In the genomic region with DNA sequence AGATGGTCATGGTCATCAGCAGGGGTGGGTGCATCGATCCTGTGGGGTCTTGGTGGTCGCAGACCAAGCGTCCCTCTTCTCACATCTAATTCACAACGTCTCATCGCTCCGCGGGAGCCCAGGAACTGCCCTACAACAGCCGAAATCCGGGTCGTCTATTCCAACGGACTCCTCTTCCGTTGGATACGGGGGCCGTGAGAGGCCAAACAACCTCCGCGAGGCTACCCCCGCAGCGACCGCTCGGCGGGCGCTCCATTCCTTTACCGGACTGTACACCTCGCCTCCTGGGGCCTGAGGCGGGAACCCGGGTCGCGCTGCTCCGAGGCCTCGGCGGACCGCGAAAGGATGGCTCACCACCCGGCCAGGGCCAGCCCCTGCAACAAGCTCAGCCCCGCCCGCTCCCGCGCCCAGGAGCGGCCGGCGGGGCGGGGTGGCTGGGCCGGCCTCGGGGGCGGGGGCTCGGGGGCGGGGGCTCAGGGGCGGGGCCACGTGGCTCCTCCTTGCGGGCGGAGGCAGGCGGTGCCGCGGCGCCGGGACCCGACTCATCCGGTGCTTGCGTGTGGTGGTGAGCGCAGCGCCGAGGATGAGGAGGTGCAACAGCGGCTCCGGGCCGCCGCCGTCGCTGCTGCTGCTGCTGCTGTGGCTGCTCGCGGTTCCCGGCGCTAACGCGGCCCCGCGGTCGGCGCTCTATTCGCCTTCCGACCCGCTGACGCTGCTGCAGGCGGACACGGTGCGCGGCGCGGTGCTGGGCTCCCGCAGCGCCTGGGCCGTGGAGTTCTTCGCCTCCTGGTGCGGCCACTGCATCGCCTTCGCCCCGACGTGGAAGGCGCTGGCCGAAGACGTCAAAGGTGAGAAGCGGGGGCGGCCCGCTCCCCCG, we compare ENCODE assay signal across 8 cellular contexts. TPM values are rescaled to one million over a fixed set of nuclear protein-coding genes. Genes with fewer than 3 reads are reported as not detected.
DNase-seq lines count a peak whose midpoint lies in the region; ATAC-seq, FAIRE-seq and TF ChIP-seq lines count a peak whose summit lies in the region.

A gene with protein sequence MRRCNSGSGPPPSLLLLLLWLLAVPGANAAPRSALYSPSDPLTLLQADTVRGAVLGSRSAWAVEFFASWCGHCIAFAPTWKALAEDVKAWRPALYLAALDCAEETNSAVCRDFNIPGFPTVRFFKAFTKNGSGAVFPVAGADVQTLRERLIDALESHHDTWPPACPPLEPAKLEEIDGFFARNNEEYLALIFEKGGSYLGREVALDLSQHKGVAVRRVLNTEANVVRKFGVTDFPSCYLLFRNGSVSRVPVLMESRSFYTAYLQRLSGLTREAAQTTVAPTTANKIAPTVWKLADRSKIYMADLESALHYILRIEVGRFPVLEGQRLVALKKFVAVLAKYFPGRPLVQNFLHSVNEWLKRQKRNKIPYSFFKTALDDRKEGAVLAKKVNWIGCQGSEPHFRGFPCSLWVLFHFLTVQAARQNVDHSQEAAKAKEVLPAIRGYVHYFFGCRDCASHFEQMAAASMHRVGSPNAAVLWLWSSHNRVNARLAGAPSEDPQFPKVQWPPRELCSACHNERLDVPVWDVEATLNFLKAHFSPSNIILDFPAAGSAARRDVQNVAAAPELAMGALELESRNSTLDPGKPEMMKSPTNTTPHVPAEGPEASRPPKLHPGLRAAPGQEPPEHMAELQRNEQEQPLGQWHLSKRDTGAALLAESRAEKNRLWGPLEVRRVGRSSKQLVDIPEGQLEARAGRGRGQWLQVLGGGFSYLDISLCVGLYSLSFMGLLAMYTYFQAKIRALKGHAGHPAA (plus strand): TSS at position 545 of the 877 bp plus-strand sequence. CDS start 39 bp downstream, at position 584.

- H3K4me2 ChIP-seq in H1 (ENCODE audit: insufficient read depth in 1 of 2, low read depth in 2 of 2, low read length in 2 of 2) (peak within 1 kb of the TSS; percentile 80 to 95), mesendoderm (ENCODE audit: low read length) (peak within 1 kb of the TSS; percentile 55)

- H2AK5ac ChIP-seq in H1 (ENCODE audit: low read depth, low read length) (no peak within 1 kb of the TSS), mesendoderm (ENCODE audit: low read length) (no peak within 1 kb of the TSS)

- peak within 1 kb of the TSS; percentile 85 to 97 (median 96) for H3K4me3 ChIP-seq in H1 (ENCODE audit: extremely low read depth in 1 of 4, insufficient read depth in 2 of 4, low read depth in 3 of 4, low read length in 4 of 4)
- peak within 1 kb of the TSS; percentile 87 for H3K4me3 ChIP-seq in mesendoderm (ENCODE audit: low read length)

- H3K79me1 ChIP-seq in H1 (ENCODE audit: low read depth, low read length) (peaks cover 12% of the 10 kb centered on the region), mesendoderm (ENCODE audit: low read length) (peaks cover 14% of the 10 kb centered on the region)

- H2BK120ac ChIP-seq in H1 (replicated peaks; ENCODE audit: low read depth, low read length) (no peak within 1 kb of the TSS), mesendoderm (ENCODE audit: low read depth, low read length) (no peak within 1 kb of the TSS)

- H3K23me2 ChIP-seq in H1 (ENCODE audit: low read depth, low read length), result peaks cover 8% of the 10 kb centered on the region

- no peak within 1 kb of the TSS for H2BK12ac ChIP-seq in H1 (ENCODE audit: low read depth, low read length)

- no peak within 1 kb of the TSS; the same call in 1 of the 2 replicates for H2BK15ac ChIP-seq in H1 (ENCODE audit: low read length)
- H2BK15ac ChIP-seq in mesendoderm (replicated peaks; ENCODE audit: low read depth), result no peak within 1 kb of the TSS

- H2BK5ac ChIP-seq in H1 (ENCODE audit: low read depth, low read length) (peak within 1 kb of the TSS; percentile 40; the same call in 1 of the 2 replicates), mesendoderm (ENCODE audit: low read length) (no peak within 1 kb of the TSS)

- peak within 1 kb of the TSS; percentile 95 for H2AFZ ChIP-seq in H1 (ENCODE audit: low read length)

- TF ChIP-seq RAD21 in H1 (IDR thresholded peaks at IDR 0.05 in 1 of 2, conservative IDR thresholded peaks at IDR 0.05 in 1 of 2; ENCODE audit: low read depth in 2 of 2, low read length in 2 of 2), result peak in 1 of 2 experiments; percentile 2; a peak in 1 of 4 replicates

- H3K27me3 Mint-ChIP-seq in activated CD8-positive, alpha-beta memory T cell treated with anti-CD3 and anti-CD28 coated beads, Interleukin-2, amount 10 ng/mL, durations not matched to agents 7 days and 5 days, result no peaks in the 10 kb centered on the region

- no peak within 1 kb of the TSS for H4K91ac ChIP-seq in H1 (replicated peaks; ENCODE audit: insufficient read length, low read length)

- H3K36me3 Mint-ChIP-seq in activated CD8-positive, alpha-beta memory T cell treated with anti-CD3 and anti-CD28 coated beads, Interleukin-2, amount 10 ng/mL, durations not matched to agents 7 days and 5 days, result no peaks in the 10 kb centered on the region

- H4K8ac ChIP-seq in H1 (ENCODE audit: extremely low read depth, insufficient read depth, low read length), result peak within 1 kb of the TSS; percentile 83; the same call in 1 of the 2 replicates
- peak within 1 kb of the TSS; percentile 77 for H4K8ac ChIP-seq in mesendoderm (ENCODE audit: low read depth, low read length)

- POLR2A ChIA-PET in H1 (lab: Charles Lee; ENCODE audit: partially characterized antibody), result interaction anchor here (0.6 to 4.2 kb wide), 5 partner anchors 9 to 25 kb away, joined by 3 to 36 read pairs (median 3); no protein-coding TSS in a partner anchor

- ATAC-seq in GM19468 (IDR thresholded peaks at IDR 0.05; ENCODE audit: extremely low read depth, unreplicated experiment), result peak; percentile 91
- ATAC-seq in activated CD8-positive, alpha-beta memory T cell treated with anti-CD3 and anti-CD28 coated beads, Interleukin-2, amount 10 ng/mL, durations not matched to agents 7 days and 5 days, result peak; percentile 94

- H3K18ac ChIP-seq in H1 (ENCODE audit: extremely low read depth, low read length), result peak within 1 kb of the TSS; percentile 78
- peak within 1 kb of the TSS; percentile 95 for H3K18ac ChIP-seq in mesendoderm (ENCODE audit: low read length)

- peak within 1 kb of the TSS; percentile 64 for H3K56ac ChIP-seq in H1 (replicated peaks; ENCODE audit: insufficient read length, low read depth, low read length)
- peak within 1 kb of the TSS; percentile 95 for H3K56ac ChIP-seq in mesendoderm (ENCODE audit: low read length)

- H3K27ac Mint-ChIP-seq in activated CD8-positive, alpha-beta memory T cell treated with anti-CD3 and anti-CD28 coated beads, Interleukin-2, amount 10 ng/mL, durations not matched to agents 7 days and 5 days, result peak within 1 kb of the TSS; percentile 89

- peak; percentile 96 for DNase-seq in COLO829 (ENCODE audit: low spot score)
- peak; percentile 53 for DNase-seq in HS-5 (ENCODE audit: low read depth)
- DNase-seq in NOMO-1 treated with dmso at 0.1 percent for 144 hours (lab: John Stamatoyannopoulos, UW; ENCODE audit: unreplicated experiment), result peak; percentile 86
- DNase-seq in activated CD8-positive, alpha-beta memory T cell treated with anti-CD3 and anti-CD28 coated beads, Interleukin-2, amount 10 ng/mL, durations not matched to agents 7 days and 5 days, result peak; percentile 92
- DNase-seq in H1 (ENCODE audit: low read depth in 1 of 2, low spot score in 2 of 2), result peak; percentile 34 to 86
- peak; percentile 87 for DNase-seq in mesendoderm
- DNase-seq in stimulated activated CD8-positive, alpha-beta memory T cell treated with anti-CD3 and anti-CD28 coated beads, Interleukin-15, amount 100 ng/mL, for 1 hour (ENCODE audit: low read depth), result peak; percentile 66

- peak; percentile 61 to 80 for TF ChIP-seq POLR2A in H1 (IDR thresholded peaks at IDR 0.05; ENCODE audit: control extremely low read depth in 1 of 2, low read depth in 2 of 2, low read length in 2 of 2)

- no peak for FAIRE-seq in H1 (lab: Jason Lieb, UNC)

- H3K23ac ChIP-seq in H1 (ENCODE audit: insufficient read length) (no peak within 1 kb of the TSS), mesendoderm (ENCODE audit: low read length) (no peak within 1 kb of the TSS)

- H3K14ac ChIP-seq in H1 (ENCODE audit: insufficient read length), result no peak within 1 kb of the TSS

- no peak within 1 kb of the TSS for H4K5ac ChIP-seq in H1 (ENCODE audit: insufficient read length, low read depth, low read length)
- no peak within 1 kb of the TSS for H4K5ac ChIP-seq in mesendoderm (ENCODE audit: low read length)

- no peaks in the 10 kb centered on the region for H3K9me3 ChIP-seq in H1 (ENCODE audit: insufficient read depth in 2 of 2, low read depth in 1 of 2, low read length in 1 of 2)

- peaks cover 10 to 13% of the 10 kb centered on the region in 2 experiments for H4K20me1 ChIP-seq in H1 (replicated peaks in 1 of 2; ENCODE audit: control insufficient read depth in 1 of 2, insufficient read depth in 2 of 2, low read length in 2 of 2)

- peak within 1 kb of the TSS; percentile 90 for H3K4me3 Mint-ChIP-seq in activated CD8-positive, alpha-beta memory T cell treated with anti-CD3 and anti-CD28 coated beads, Interleukin-2, amount 10 ng/mL, durations not matched to agents 7 days and 5 days

- no peak within 1 kb of the TSS for H2BK20ac ChIP-seq in H1 (ENCODE audit: low read length)

- H3K4me1 Mint-ChIP-seq in activated CD8-positive, alpha-beta memory T cell treated with anti-CD3 and anti-CD28 coated beads, Interleukin-2, amount 10 ng/mL, durations not matched to agents 7 days and 5 days, result peaks cover 24% of the 10 kb centered on the region

- WGBS in H1 (ENCODE audit: extremely low coverage in 1 of 2, insufficient coverage in 1 of 2, insufficient read length in 1 of 2, insufficient replicate concordance in 2 of 2, low coverage in 1 of 2, low lambda C conversion rate in 2 of 2, missing lambda C conversion rate in 1 of 2), 2 experiments, result 1% methylated on average over 75 of the region's 104 CpGs; no CpG with 5 or more reads in 1 of the 2 experiments
- no CpG with 5 or more reads among the region's 104 CpGs for WGBS in mesendoderm (ENCODE audit: extremely low coverage, insufficient coverage, low lambda C conversion rate)

- no peak for TF ChIP-seq CTCF in H1 (IDR thresholded peaks at IDR 0.05; ENCODE audit: control extremely low read depth in 1 of 3, insufficient read depth in 1 of 3, low read depth in 1 of 3, low read length in 3 of 3)

- H3K9me3 Mint-ChIP-seq in activated CD8-positive, alpha-beta memory T cell treated with anti-CD3 and anti-CD28 coated beads, Interleukin-2, amount 10 ng/mL, durations not matched to agents 7 days and 5 days (ENCODE audit: low read depth), result no peaks in the 10 kb centered on the region

- H3K27me3 ChIP-seq in H1 (replicated peaks in 1 of 4; ENCODE audit: control insufficient read depth in 3 of 4, extremely low read depth in 1 of 4, insufficient read depth in 3 of 4, low read length in 3 of 4) (peaks cover 0 to 15% (median 8%) of the 10 kb centered on the region in 4 experiments; a peak in 6 of 7 replicates), mesendoderm (ENCODE audit: insufficient read depth, low read length, poor library complexity) (no peaks in the 10 kb centered on the region)

- no peak for TF ChIP-seq EP300 in H1 (IDR thresholded peaks at IDR 0.05; ENCODE audit: borderline replicate concordance in 1 of 2, low read depth in 2 of 2, low read length in 2 of 2)

- H3K9ac ChIP-seq in H1 (replicated peaks in 1 of 4; ENCODE audit: extremely low read depth in 1 of 4, low read depth in 3 of 4, low read length in 3 of 4), result peak within 1 kb of the TSS; percentile 69 to 87 (median 82)
- peak within 1 kb of the TSS; percentile 91 for H3K9ac ChIP-seq in mesendoderm (ENCODE audit: low read length)

- H3K79me2 ChIP-seq in H1 (ENCODE audit: control insufficient read depth in 1 of 2, insufficient read depth in 2 of 2, low read length in 2 of 2) (peaks cover 5 to 33% of the 10 kb centered on the region in 2 experiments; a peak in 3 of 4 replicates), mesendoderm (ENCODE audit: control insufficient read depth, insufficient read depth, low read length) (peaks cover 4% of the 10 kb centered on the region)

- H3K27ac ChIP-seq in H1 (ENCODE audit: low read depth, low read length) (no peak within 1 kb of the TSS; the same call in 1 of the 2 replicates), mesendoderm (ENCODE audit: low read depth, low read length) (peak within 1 kb of the TSS; percentile 55)

- CTCF ChIA-PET in activated CD8-positive, alpha-beta memory T cell treated with anti-CD3 and anti-CD28 coated beads, Interleukin-2, amount 10 ng/mL, durations not matched to agents 7 days and 5 days (lab: Charles Lee), result interaction anchor here (0.6 to 1.5 kb wide), 5 partner anchors 13 to 25 kb away, joined by 3 to 6 read pairs (median 3); no protein-coding TSS in a partner anchor
- CTCF ChIA-PET in H1 (lab: Charles Lee; ENCODE audit: partially characterized antibody), result interaction anchor here (1.0 to 8.1 kb wide), 4 partner anchors 13 to 33 kb away, joined by 3 to 108 read pairs (median 10); no protein-coding TSS in a partner anchor

- H3K4ac ChIP-seq in H1 (replicated peaks; ENCODE audit: insufficient read length, low read depth, low read length) (no peak within 1 kb of the TSS), mesendoderm (ENCODE audit: low read depth, low read length) (no peak within 1 kb of the TSS)

- H3K4me1 ChIP-seq in H1 (replicated peaks in 1 of 4; ENCODE audit: control insufficient read depth in 3 of 4, insufficient read depth in 4 of 4, low read length in 3 of 4) (peaks cover 1 to 6% (median 3%) of the 10 kb centered on the region in 4 experiments; a peak in 6 of 7 replicates), mesendoderm (ENCODE audit: control insufficient read depth, low read depth, low read length) (no peaks in the 10 kb centered on the region)

- H3K36me3 ChIP-seq in H1 (ENCODE audit: control insufficient read depth in 2 of 4, insufficient read depth in 4 of 4, low read length in 3 of 4), result no peaks in the 10 kb centered on the region
- H3K36me3 ChIP-seq in mesendoderm (ENCODE audit: control insufficient read depth, insufficient read depth, low read length), result no peaks in the 10 kb centered on the region

RNA-seq across cellular contexts. Expression of the gene that starts here (rescaled TPM):
- 10 to 100 TPM; 25.4 to 35.5 TPM for total RNA-seq in activated CD8-positive, alpha-beta memory T cell treated with anti-CD3 and anti-CD28 coated beads, Interleukin-2, amount 10 ng/mL, durations not matched to agents 7 days and 5 days
- 120 and 123 TPM in 2 replicates for total RNA-seq in H1 (2021; fragmentation: NEBNext Ultra II Directional; extraction: Animal tissue kit (Norgen Biotek cat#: 25700))
- polyA plus RNA-seq in H1 (2011; rRNA removed), result 97.7 and 138 TPM in 2 replicates
- 101 TPM for polyA plus RNA-seq in H1 (2011; cell fraction: cytosol; rRNA removed)
- 141 TPM for polyA plus RNA-seq in H1 (2011; cell fraction: nucleus; rRNA removed)
- 63.7 to 113 TPM (median 105 TPM) in 4 replicates for polyA plus RNA-seq in H1 (2012, experiment 1 of 2)
- polyA plus RNA-seq in H1 (2012, experiment 2 of 2), result 94.8 TPM
- polyA plus RNA-seq in H1 (2013, experiment 1 of 2), result 126 TPM
- polyA plus RNA-seq in H1 (2013, experiment 2 of 2), result 114 TPM
- polyA minus RNA-seq in H1 (2011; rRNA and poly(A)+ RNA removed), result 49.7 and 53.7 TPM in 2 replicates
- polyA minus RNA-seq in H1 (2011; cell fraction: cytosol; rRNA and poly(A)+ RNA removed), result 40.4 TPM
- 28.9 TPM for polyA minus RNA-seq in H1 (2011; cell fraction: nucleus; rRNA and poly(A)+ RNA removed)
- 46.3 TPM for polyA plus RNA-seq in mesendoderm (2013, experiment 1 of 2)
- polyA plus RNA-seq in mesendoderm (2013, experiment 2 of 2), result 47.4 TPM
